ENCODE assay signal across 25 cellular contexts in genomic region chr3:40669176-40669575, GRCh38.
"Had no signal": no experiment of that assay in that cellular context is flagged by ENCODE, and none has a peak within 500 bp of the region (broad histone marks: within the 10 kb centered on the region; RNA-seq: fewer than 3 reads in every experiment).

No MANE protein-coding gene starts in this region.

- H3K27ac ChIP-seq: colonic mucosa, epithelial cell of prostate, esophagus squamous epithelium, gastrocnemius medialis, heart right ventricle, left lung, lower lobe of right lung had no signal

- ATAC-seq: effector memory CD8-positive, alpha-beta T cell; esophagus mucosa; gastrocnemius medialis; heart right ventricle; left cardiac atrium; left lung; left ventricle myocardium superior; lower lobe of right lung; mucosa of descending colon had no signal

- DNase-seq: colonic mucosa; cortex of kidney; effector CD8-positive, alpha-beta T cell; effector memory CD8-positive, alpha-beta T cell; endodermal cell; erythroblast; esophagus squamous epithelium; foreskin fibroblast; foreskin melanocyte; gastrocnemius medialis; glutamatergic neuron; head of caudate nucleus; heart right ventricle; hippocampal formation; left cardiac atrium; left lung; left ventricle myocardium superior; lower lobe of right lung; mucosa of descending colon; naive B cell had no signal

- H3K36me3 ChIP-seq: colonic mucosa, esophagus squamous epithelium, gastrocnemius medialis, heart right ventricle, left lung, lower lobe of right lung had no signal

- FAIRE-seq: endometrium, islet of Langerhans, keratinocyte had no signal

- H3K9me3 ChIP-seq: colonic mucosa, esophagus squamous epithelium, gastrocnemius medialis, mucosa of descending colon had no signal

- H3K4me3 ChIP-seq: colonic mucosa, esophagus squamous epithelium, gastrocnemius medialis, heart right ventricle, left lung, lower lobe of right lung, mucosa of descending colon had no signal

- H3K27me3 ChIP-seq: colonic mucosa, esophagus squamous epithelium, gastrocnemius medialis, heart right ventricle, left lung had no signal

- H3K4me1 ChIP-seq: colonic mucosa, esophagus squamous epithelium, gastrocnemius medialis, heart right ventricle, left lung, lower lobe of right lung had no signal
